12 cellular contexts compared by ENCODE assay signal in genomic region chr12:1972856-1973317, GRCh38. TPM values are rescaled to one million over a fixed set of nuclear protein-coding genes. Genes with fewer than 3 reads are reported as not detected.
DNase-seq lines count a peak whose midpoint lies in the region; ATAC-seq and TF ChIP-seq lines count a peak whose summit lies in the region.
"Had no signal": no experiment of that assay in that cellular context is flagged by ENCODE, and none has a peak within 500 bp of the region (broad histone marks: within the 10 kb centered on the region; RNA-seq: fewer than 3 reads in every experiment).

No MANE protein-coding gene starts in this region.

- TF ChIP-seq CTCF in CD8-positive, alpha-beta T cell (IDR thresholded peaks at IDR 0.05) = no peak

- H3K27ac Mint-ChIP-seq in CD8-positive, alpha-beta T cell = no peak overlapping the region

- no peak for ATAC-seq in GM18909 (IDR thresholded peaks at IDR 0.05; ENCODE audit: poor library complexity, unreplicated experiment)
- ATAC-seq in CD8-positive, alpha-beta T cell = no peak

- H3K9me3 Mint-ChIP-seq in CD8-positive, alpha-beta T cell = no peaks in the 10 kb centered on the region

- POLR2A ChIA-PET in CD8-positive, alpha-beta T cell (lab: Charles Lee) = no interaction called here

- peaks cover 11% of the 10 kb centered on the region for H3K36me3 Mint-ChIP-seq in CD8-positive, alpha-beta T cell

- no peaks in the 10 kb centered on the region for H3K27me3 ChIP-seq in skeletal muscle satellite cell (ENCODE audit: control insufficient read depth, insufficient read depth, low read length)
- H3K27me3 ChIP-seq in CD8-positive, alpha-beta T cell (ENCODE audit: insufficient read depth, low read length) = no peaks in the 10 kb centered on the region

- H3K4me1 Mint-ChIP-seq in CD8-positive, alpha-beta T cell (ENCODE audit: low read depth) = no peaks in the 10 kb centered on the region

- H3K36me3 ChIP-seq in skeletal muscle satellite cell (ENCODE audit: insufficient read depth, low read length) = no peaks in the 10 kb centered on the region
- no peaks in the 10 kb centered on the region for H3K36me3 ChIP-seq in CD8-positive, alpha-beta T cell (ENCODE audit: insufficient read depth, low read length)

- CTCF ChIA-PET in CD8-positive, alpha-beta T cell (lab: Charles Lee) = interaction anchor here (0.7 kb wide), 1 partner anchor 1559 kb away, joined by 3 read pairs; no protein-coding TSS in a partner anchor

- H3K4me3 ChIP-seq in skeletal muscle satellite cell (ENCODE audit: low read length) = no peak overlapping the region
- no peak overlapping the region for H3K4me3 ChIP-seq in CD8-positive, alpha-beta T cell (ENCODE audit: low read depth, low read length)
- H3K4me3 ChIP-seq: lung had no signal

- H3K4me3 Mint-ChIP-seq in CD8-positive, alpha-beta T cell = no peak overlapping the region

- peaks cover 14% of the 10 kb centered on the region for H3K4me1 ChIP-seq in skeletal muscle satellite cell (ENCODE audit: control insufficient read depth, insufficient read depth, low read length)
- H3K4me1 ChIP-seq in CD8-positive, alpha-beta T cell (ENCODE audit: insufficient read depth, low read length) = no peaks in the 10 kb centered on the region

- no peaks in the 10 kb centered on the region for H3K9me3 ChIP-seq in skeletal muscle satellite cell (replicated peaks; ENCODE audit: low read length)
- H3K9me3 ChIP-seq in CD8-positive, alpha-beta T cell (ENCODE audit: low read length) = no peaks in the 10 kb centered on the region

- intact Hi-C loops in CD8-positive, alpha-beta T cell (cut with DNase I, micrococcal nuclease) = no loop called here

- DNase-seq in ELF-1 (ENCODE audit: low read depth, low spot score) (peak; percentile 49), kidney glomerular epithelial cell (lab: John Stamatoyannopoulos, UW) (peak; percentile 57), NCI-H1092 (lab: John Stamatoyannopoulos, UW) (no peak), NCI-H526 (lab: John Stamatoyannopoulos, UW) (no peak)
- DNase-seq in CD8-positive, alpha-beta T cell = no peak
- DNase-seq: NCI-H2029; SIG-M5; stimulated activated CD4-positive, alpha-beta T cell treated with anti-CD3 and anti-CD28 coated beads, Interleukin-2, amount 100 ng/mL, for 48 hours had no signal

- no peaks in the 10 kb centered on the region for H3K27me3 Mint-ChIP-seq in CD8-positive, alpha-beta T cell (ENCODE audit: low read depth)

- H3K9ac ChIP-seq in skeletal muscle satellite cell (ENCODE audit: low read depth, low read length) = no peak overlapping the region

- peak overlapping the region; percentile 33 for H3K4me2 ChIP-seq in skeletal muscle satellite cell (ENCODE audit: low read length)

- peak overlapping the region; percentile 42 for H3K27ac ChIP-seq in cingulate gyrus (ENCODE audit: low read depth, low read length)
- no peak overlapping the region for H3K27ac ChIP-seq in CD8-positive, alpha-beta T cell (ENCODE audit: low read depth, low read length)

RNA-seq across cellular contexts. Expression of gene DCP1B, which starts 31.4 kb away (rescaled TPM):
- total RNA-seq in skeletal muscle satellite cell (2012; rRNA removed) = 10.0 and 10.6 TPM in 2 replicates
- total RNA-seq in CD8-positive, alpha-beta T cell = 1 to 10 TPM; 3.0 TPM

RNA-seq across cellular contexts. Expression of gene CACNA2D4, which starts 54.4 kb away (rescaled TPM):
- 0.66 TPM in 1 of 2 replicates, not detected in the other for total RNA-seq in skeletal muscle satellite cell (2012; rRNA removed)
- 1 to 10 TPM; 5.0 to 9.6 TPM for total RNA-seq in CD8-positive, alpha-beta T cell

Comparison
In these comparisons a context has a peak if more than half of its experiments do, and no peak if none do; other contexts are left out.
1. DNase-seq: peak in ELF-1 (single experiment) and kidney glomerular epithelial cell (single experiment); none in CD8-positive, alpha-beta T cell (0 of 7), NCI-H1092 (single experiment) and NCI-H526 (0 of 2).